In the genomic region with DNA sequence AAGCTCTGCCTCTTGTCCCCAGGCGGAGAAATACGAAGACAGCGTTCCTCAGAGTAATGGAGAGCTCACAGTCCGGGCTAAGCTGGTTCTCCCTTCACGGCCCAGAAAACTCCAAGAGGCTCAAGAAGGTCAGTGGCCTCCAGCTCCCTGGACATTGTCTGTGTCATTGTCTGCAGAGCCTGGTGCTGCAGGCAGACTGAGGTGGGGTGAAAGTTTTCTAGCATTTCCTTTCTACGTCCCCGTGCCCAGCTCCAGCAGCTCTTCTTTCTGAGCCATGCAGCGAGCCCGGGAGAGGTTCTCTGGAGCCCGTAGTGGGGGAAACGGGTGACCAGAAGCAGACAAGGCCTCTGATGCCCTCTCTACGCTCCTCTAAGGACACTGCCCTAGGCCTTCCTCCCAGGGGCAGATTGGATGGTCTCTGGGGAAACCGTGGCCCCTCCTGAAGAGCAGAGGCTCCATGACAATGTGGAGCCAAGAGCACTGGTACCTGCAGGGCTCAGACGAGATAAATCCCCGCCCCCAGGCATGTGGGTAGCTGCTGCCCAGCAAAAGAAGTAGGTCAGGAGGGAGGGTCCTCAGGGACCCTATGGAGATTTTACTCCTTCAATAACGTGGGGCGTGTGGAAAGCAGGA, we compare ENCODE assay signal across 21 cellular contexts. TPM values are rescaled to one million over a fixed set of nuclear protein-coding genes. Genes with fewer than 3 reads are reported as not detected.
DNase-seq lines count a peak whose midpoint lies in the region; ATAC-seq and TF ChIP-seq lines count a peak whose summit lies in the region.
"Had no signal": no experiment of that assay in that cellular context is flagged by ENCODE, and none has a peak within 500 bp of the region (broad histone marks: within the 10 kb centered on the region; RNA-seq: fewer than 3 reads in every experiment).

No MANE protein-coding gene starts in this region.

- WGBS in aorta, 2 donors = 88% methylated on average over 17 of the region's 17 CpGs

- POLR2A ChIA-PET in Panc1 (lab: Charles Lee) = no interaction called here

- CTCF ChIA-PET in Panc1 (lab: Charles Lee) = interaction anchor here (0.6 kb wide), 1 partner anchor 50 kb away, joined by 4 read pairs; no protein-coding TSS in a partner anchor

- H3K9me3 Mint-ChIP-seq in activated T-cell treated with anti-CD3 and anti-CD28 coated beads, Interleukin-2, amount 50 U/mL, for 24 hours = no peaks in the 10 kb centered on the region
- H3K9me3 Mint-ChIP-seq in immature natural killer cell = no peaks in the 10 kb centered on the region
- no peaks in the 10 kb centered on the region for H3K9me3 Mint-ChIP-seq in stimulated activated naive B cell treated with anti-CD40 and anti-IgM and Interleukin-4, amounts not matched to agents 10 μg/mL and 1 μg/mL and 100 μg/mL, for 72 hours
- H3K9me3 Mint-ChIP-seq: stimulated activated naive CD8-positive, alpha-beta T cell treated with anti-CD3 and anti-CD28 coated beads, Interleukin-15, amount 100 ng/mL, for 72 hours had no signal

- BruUV-seq in Panc1 (replicated peaks; lab: Mats Ljungman, UMichigan) = no TSS peak

- H3K4me1 Mint-ChIP-seq in activated T-cell treated with anti-CD3 and anti-CD28 coated beads, Interleukin-2, amount 50 U/mL, for 24 hours (ENCODE audit: low read depth) = no peaks in the 10 kb centered on the region
- peaks cover 0 to 2% of the 10 kb centered on the region in 2 donors for H3K4me1 Mint-ChIP-seq in immature natural killer cell
- peaks cover 0 to 12% of the 10 kb centered on the region in 2 donors for H3K4me1 Mint-ChIP-seq in stimulated activated naive B cell treated with anti-CD40 and anti-IgM and Interleukin-4, amounts not matched to agents 10 μg/mL and 1 μg/mL and 100 μg/mL, for 72 hours
- H3K4me1 Mint-ChIP-seq: activated CD4-positive, alpha-beta T cell treated with anti-CD3 and anti-CD28 coated beads for 36 hours; stimulated activated naive CD8-positive, alpha-beta T cell treated with anti-CD3 and anti-CD28 coated beads, Interleukin-15, amount 100 ng/mL, for 72 hours had no signal

- H3K27me3 ChIP-seq in Panc1 (ENCODE audit: control insufficient read depth, insufficient read depth, low read length) (no peaks in the 10 kb centered on the region), upper lobe of right lung (no peaks in the 10 kb centered on the region), aorta (ENCODE audit: control insufficient read depth in 1 of 2, insufficient read depth in 2 of 2, low read length in 1 of 2) (no peaks in the 10 kb centered on the region)
- H3K27me3 ChIP-seq: heart right ventricle, MG63, upper lobe of left lung had no signal

- peak overlapping the region; percentile 76 for H3K27ac Mint-ChIP-seq in activated T-cell treated with anti-CD3 and anti-CD28 coated beads, Interleukin-2, amount 50 U/mL, for 24 hours
- H3K27ac Mint-ChIP-seq in immature natural killer cell = peak overlapping the region in 5 of 6 donors; percentile 19 to 71 (median 46)
- peak overlapping the region; percentile 75 for H3K27ac Mint-ChIP-seq in stimulated activated naive B cell treated with anti-CD40 and anti-IgM and Interleukin-4, amounts not matched to agents 10 μg/mL and 1 μg/mL and 100 μg/mL, for 72 hours

- H3K36me3 ChIP-seq in Panc1 (ENCODE audit: control insufficient read depth, insufficient read depth, low read length) (no peaks in the 10 kb centered on the region; the same call in 1 of the 2 replicates), upper lobe of right lung (peaks cover 18% of the 10 kb centered on the region), aorta (ENCODE audit: control insufficient read depth in 1 of 2, insufficient read depth in 2 of 2, low read length in 1 of 2) (no peaks in the 10 kb centered on the region)

- DNase-seq in activated T-cell treated with anti-CD3 and anti-CD28 coated beads, Interleukin-2, amount 50 U/mL, for 24 hours = no peak
- DNase-seq in activated T-cell treated with anti-CD3 and anti-CD28 coated beads for 4 hours (no peak), Panc1 (ENCODE audit: low read depth, low spot score) (no peak), immature natural killer cell (no peak), upper lobe of right lung (no peak), aorta (no peak), NCI-H446 treated with DMSO at 0.1 percent for 48 hours (lab: John Stamatoyannopoulos, UW) (no peak)
- no peak for DNase-seq in stimulated activated naive B cell treated with anti-CD40 and anti-IgM and Interleukin-4, amounts not matched to agents 10 μg/mL and 1 μg/mL and 100 μg/mL, for 72 hours
- DNase-seq: activated CD4-positive, alpha-beta T cell treated with anti-CD3 and anti-CD28 coated beads for 36 hours; activated CD8-positive, alpha-beta memory T cell treated with anti-CD3 and anti-CD28 coated beads, Interleukin-2, amount 50 U/mL, for 4 hours; activated naive CD4-positive, alpha-beta T cell treated with anti-CD3 and anti-CD28 coated beads, Interleukin-2, amount 50 U/mL, for 16 hours; DMS153; GF-D8; heart right ventricle; MG63; NCI-H146; stimulated activated CD4-positive, alpha-beta T cell treated with anti-CD3 and anti-CD28 coated beads, Interleukin-1b, Interleukin-23, amount 100 ng/mL, for 48 hours; stimulated activated naive CD8-positive, alpha-beta T cell treated with anti-CD3 and anti-CD28 coated beads, Interleukin-15, amount 100 ng/mL, for 72 hours; upper lobe of left lung had no signal

- no peak overlapping the region for H3K4me3 Mint-ChIP-seq in activated T-cell treated with anti-CD3 and anti-CD28 coated beads, Interleukin-2, amount 50 U/mL, for 24 hours
- no peak overlapping the region for H3K4me3 Mint-ChIP-seq in immature natural killer cell
- no peak overlapping the region for H3K4me3 Mint-ChIP-seq in stimulated activated naive B cell treated with anti-CD40 and anti-IgM and Interleukin-4, amounts not matched to agents 10 μg/mL and 1 μg/mL and 100 μg/mL, for 72 hours
- H3K4me3 Mint-ChIP-seq: activated CD4-positive, alpha-beta T cell treated with anti-CD3 and anti-CD28 coated beads for 36 hours; CD14-positive monocyte; stimulated activated naive CD8-positive, alpha-beta T cell treated with anti-CD3 and anti-CD28 coated beads, Interleukin-15, amount 100 ng/mL, for 72 hours had no signal

- H3K27ac ChIP-seq in Panc1 (ENCODE audit: low read length) (no peak overlapping the region), upper lobe of right lung (no peak overlapping the region), aorta (ENCODE audit: low read depth in 1 of 2, low read length in 2 of 2) (no peak overlapping the region)
- H3K27ac ChIP-seq: heart right ventricle, upper lobe of left lung had no signal

- H3K9me3 ChIP-seq in Panc1 (ENCODE audit: control insufficient read depth, insufficient read depth, low read depth, low read length) (no peaks in the 10 kb centered on the region), upper lobe of right lung (no peaks in the 10 kb centered on the region), aorta (ENCODE audit: control insufficient read depth, low read length) (no peaks in the 10 kb centered on the region)
- H3K9me3 ChIP-seq: heart right ventricle, MG63, upper lobe of left lung had no signal

- ATAC-seq in Panc1 = 0 out of 2 replicates have a peak, but pooled peaks have one; percentile 10
- no peak for ATAC-seq in stimulated activated naive B cell treated with anti-CD40 and anti-IgM and Interleukin-4, amounts not matched to agents 10 μg/mL and 1 μg/mL and 100 μg/mL, for 72 hours (replicated peaks)
- no peak for ATAC-seq in upper lobe of right lung
- ATAC-seq in aorta (ENCODE audit: low FRiP score) = no peak
- ATAC-seq: activated CD4-positive, alpha-beta T cell treated with anti-CD3 and anti-CD28 coated beads for 36 hours had no signal

- intact Hi-C loops in Panc1 (cut with micrococcal nuclease; ENCODE audit: unreplicated experiment) (no loop called here), upper lobe of right lung (cut with DNase I) (no loop called here), aorta (cut with DNase I) (no loop called here)

- no peaks in the 10 kb centered on the region for H3K27me3 Mint-ChIP-seq in activated T-cell treated with anti-CD3 and anti-CD28 coated beads, Interleukin-2, amount 50 U/mL, for 24 hours
- H3K27me3 Mint-ChIP-seq in immature natural killer cell (ENCODE audit: low read depth in 3 of 3) = peaks cover 0 to 20% (median 13%) of the 10 kb centered on the region in 3 donors
- no peaks in the 10 kb centered on the region for H3K27me3 Mint-ChIP-seq in stimulated activated naive B cell treated with anti-CD40 and anti-IgM and Interleukin-4, amounts not matched to agents 10 μg/mL and 1 μg/mL and 100 μg/mL, for 72 hours
- H3K27me3 Mint-ChIP-seq: activated CD4-positive, alpha-beta T cell treated with anti-CD3 and anti-CD28 coated beads for 36 hours; stimulated activated naive CD8-positive, alpha-beta T cell treated with anti-CD3 and anti-CD28 coated beads, Interleukin-15, amount 100 ng/mL, for 72 hours had no signal

- TF ChIP-seq CTCF in Panc1 (IDR thresholded peaks at IDR 0.05) (no peak), upper lobe of right lung (IDR thresholded peaks at IDR 0.05) (no peak)

- H3K36me3 Mint-ChIP-seq in activated T-cell treated with anti-CD3 and anti-CD28 coated beads, Interleukin-2, amount 50 U/mL, for 24 hours (ENCODE audit: low read depth) = peaks cover 93% of the 10 kb centered on the region
- peaks cover 7 to 43% (median 10%) of the 10 kb centered on the region in 3 donors for H3K36me3 Mint-ChIP-seq in immature natural killer cell
- peaks cover 16 to 42% of the 10 kb centered on the region in 2 donors for H3K36me3 Mint-ChIP-seq in stimulated activated naive B cell treated with anti-CD40 and anti-IgM and Interleukin-4, amounts not matched to agents 10 μg/mL and 1 μg/mL and 100 μg/mL, for 72 hours

- in situ Hi-C loops in Panc1 (cut with HindIII; ENCODE audit: low pct_unique_long_range_greater_than_20kb, low sequenced_read_pairs) = no loop called here

- H3K4me3 ChIP-seq in Panc1 (ENCODE audit: low read depth in 2 of 2, low read length in 2 of 2) = no peak overlapping the region
- H3K4me3 ChIP-seq in upper lobe of right lung = no peak overlapping the region
- H3K4me3 ChIP-seq in aorta (ENCODE audit: low read length in 2 of 2) = no peak overlapping the region
- H3K4me3 ChIP-seq: heart right ventricle, lung, MG63, upper lobe of left lung had no signal

- no peaks in the 10 kb centered on the region for H3K4me1 ChIP-seq in Panc1 (ENCODE audit: control insufficient read depth, insufficient read depth, low read length)
- no peaks in the 10 kb centered on the region for H3K4me1 ChIP-seq in upper lobe of right lung
- H3K4me1 ChIP-seq in aorta (ENCODE audit: control insufficient read depth in 1 of 2, insufficient read depth in 2 of 2, low read length in 2 of 2) = no peaks in the 10 kb centered on the region
- H3K4me1 ChIP-seq: upper lobe of left lung had no signal

RNA-seq across cellular contexts. Expression of gene EZR, which starts 58.4 kb away (rescaled TPM):
- total RNA-seq in Panc1 (2021; ENCODE audit: unreplicated experiment) (263 TPM), upper lobe of right lung (260 TPM), aorta (10 to 100 TPM; 44.8 to 56.2 TPM)
- 215 TPM for polyA plus RNA-seq in Panc1 (2012; ENCODE audit: insufficient read length)
- polyA plus RNA-seq in immature natural killer cell (100 to 1,000 TPM; 129 to 153 (median 139) TPM), aorta (100 to 1,000 TPM in 1 of 2 donors, 10 to 100 TPM in 1; 13.4 to 127 TPM)
